In genomic region chrX:153209347-153209746, GRCh38 we compare ENCODE assay signal across 25 cellular contexts. TPM values are rescaled to one million over a fixed set of nuclear protein-coding genes. Genes with fewer than 3 reads are reported as not detected.
"Had no signal": no experiment of that assay in that cellular context is flagged by ENCODE, and none has a peak within 500 bp of the region (broad histone marks: within the 10 kb centered on the region; RNA-seq: fewer than 3 reads in every experiment).

No MANE protein-coding gene starts in this region.

- ATAC-seq: esophagus mucosa; gastroesophageal sphincter; left cardiac atrium; left ventricle myocardium superior; naive thymus-derived CD4-positive, alpha-beta T cell; psoas muscle; sciatic nerve had no signal

- H3K27me3 ChIP-seq: gastroesophageal sphincter, stomach, transverse colon had no signal

- H3K36me3 ChIP-seq: gastroesophageal sphincter, stomach, thoracic aorta, transverse colon had no signal

- H3K9me3 ChIP-seq: gastroesophageal sphincter, thoracic aorta, transverse colon had no signal

- H3K4me3 Mint-ChIP-seq: immature natural killer cell; naive thymus-derived CD4-positive, alpha-beta T cell; nephron progenitor cell had no signal

- H3K27ac ChIP-seq: psoas muscle, stomach, thoracic aorta, transverse colon had no signal

- DNase-seq: effector memory CD4-positive, alpha-beta T cell; immature natural killer cell; kidney; left cardiac atrium; left ventricle myocardium superior; naive thymus-derived CD4-positive, alpha-beta T cell; nephron progenitor cell; psoas muscle; retina; small intestine; stimulated activated CD4-positive, alpha-beta T cell treated with anti-CD3 and anti-CD28 coated beads, Interleukin-12 subunit alpha, Interleukin-12 subunit beta, amount 100 ng/mL, for 4 hours; stimulated activated naive CD4-positive, alpha-beta T cell; stomach; substantia nigra; transverse colon had no signal

- H3K4me1 Mint-ChIP-seq: immature natural killer cell; naive thymus-derived CD4-positive, alpha-beta T cell; nephron progenitor cell had no signal

- H3K27ac Mint-ChIP-seq: immature natural killer cell; naive thymus-derived CD4-positive, alpha-beta T cell; nephron progenitor cell had no signal

- H3K4me1 ChIP-seq: gastroesophageal sphincter, psoas muscle, stomach, transverse colon had no signal

- H3K4me3 ChIP-seq: gastroesophageal sphincter, psoas muscle, stomach, thoracic aorta, transverse colon had no signal

RNA-seq across cellular contexts. Expression of gene MAGEA1, which starts 30.3 kb away (rescaled TPM):
- total RNA-seq: esophagus mucosa; fibroblast of lung; gastroesophageal sphincter; kidney; left cardiac atrium; left ventricle myocardium superior; lung microvascular endothelial cell; mesenteric fat pad; mononuclear cell; naive thymus-derived CD4-positive, alpha-beta T cell; osteoblast; psoas muscle; sciatic nerve; stomach; thoracic aorta; transverse colon; urinary bladder had no signal
- polyA plus RNA-seq: fibroblast of lung; immature natural killer cell; naive thymus-derived CD4-positive, alpha-beta T cell; psoas muscle; small intestine; stomach; urinary bladder had no signal
